ENCODE assay signal across 8 cellular contexts in genomic region chr12:12645485-12645884, GRCh38. TPM values are rescaled to one million over a fixed set of nuclear protein-coding genes. Genes with fewer than 3 reads are reported as not detected.
DNase-seq lines count a peak whose midpoint lies in the region; ATAC-seq, FAIRE-seq and TF ChIP-seq lines count a peak whose summit lies in the region.

No MANE protein-coding gene starts in this region.

- H3K27me3 ChIP-seq in bronchial epithelial cell (ENCODE audit: control insufficient read depth, insufficient read depth, low read length), result no peaks in the 10 kb centered on the region

- no peak overlapping the region for H3K4me3 Mint-ChIP-seq in naive thymus-derived CD8-positive, alpha-beta T cell

- H3K27me3 Mint-ChIP-seq in naive thymus-derived CD8-positive, alpha-beta T cell, result no peaks in the 10 kb centered on the region

- FAIRE-seq in bronchial epithelial cell (lab: Jason Lieb, UNC), result no peak

- H3K27ac Mint-ChIP-seq in naive thymus-derived CD8-positive, alpha-beta T cell, result peak overlapping the region in 6 of 10 donors; percentile 4 to 62 (median 42)

- in situ Hi-C loops in SK-MEL-5 (cut with HindIII; ENCODE audit: low pct_unique_long_range_greater_than_20kb, low sequenced_read_pairs), result no loop called here

- POLR2A ChIA-PET in naive thymus-derived CD8-positive, alpha-beta T cell (lab: Charles Lee), result interaction anchor here (0.6 to 2.7 kb wide), 12 partner anchors 9 to 269 kb away, joined by 3 to 11 read pairs (median 4); partner anchors contain the start of genes CDKN1B and DUSP16

- H3K9me3 Mint-ChIP-seq in naive thymus-derived CD8-positive, alpha-beta T cell, result peaks cover 11 to 40% (median 22%) of the 10 kb centered on the region in 9 donors

- DNase-seq in NCI-H2081 (lab: John Stamatoyannopoulos, UW) (peak; percentile 10 to 20), NCI-H2081 treated with DMSO at 0.1 percent for 48 hours (lab: John Stamatoyannopoulos, UW) (no peak), HFF-Myc (ENCODE audit: extremely low read depth, low read depth) (peak; percentile 2), SK-MEL-5 (ENCODE audit: low read depth, low spot score) (peak; percentile 51), bronchial epithelial cell (ENCODE audit: low read depth) (peak; percentile 22), MV-4-11 (lab: John Stamatoyannopoulos, UW) (no peak), NK-92 (lab: John Stamatoyannopoulos, UW; ENCODE audit: unreplicated experiment) (no peak)
- DNase-seq in naive thymus-derived CD8-positive, alpha-beta T cell, result peak in 8 of 10 donors; percentile 23 to 74 (median 58)

- peak; percentile 88 to 97 for ATAC-seq in naive thymus-derived CD8-positive, alpha-beta T cell

- TF ChIP-seq CTCF in HFF-Myc (IDR thresholded peaks at IDR 0.05; ENCODE audit: low read depth, low read length, missing control alignments), result peak; percentile 45
- TF ChIP-seq CTCF in bronchial epithelial cell (IDR thresholded peaks at IDR 0.05; ENCODE audit: insufficient read depth, low read length, severe bottlenecking), result peak; percentile 35

- peaks cover 33 to 40% (median 34%) of the 10 kb centered on the region in 3 donors for H3K36me3 Mint-ChIP-seq in naive thymus-derived CD8-positive, alpha-beta T cell

- H3K36me3 ChIP-seq in bronchial epithelial cell (ENCODE audit: control insufficient read depth, insufficient read depth, low read length), result peaks cover 2% of the 10 kb centered on the region

- peaks cover 2 to 8% (median 6%) of the 10 kb centered on the region in 4 donors for H3K4me1 Mint-ChIP-seq in naive thymus-derived CD8-positive, alpha-beta T cell

- no peak overlapping the region for H3K4me3 ChIP-seq in HFF-Myc (replicated peaks; ENCODE audit: low read depth, low read length)
- H3K4me3 ChIP-seq in bronchial epithelial cell (ENCODE audit: low read depth, low read length), result no peak overlapping the region

RNA-seq across cellular contexts. Expression of gene CREBL2, which starts 33.8 kb away (rescaled TPM):
- total RNA-seq in SK-MEL-5 (2014; rRNA removed; shearing (Covaris generic)), result 71.3 and 72.5 TPM in 2 replicates
- 35.7 and 46.6 TPM in 2 replicates for polyA plus RNA-seq in SK-MEL-5 (2015; cell fraction: cytosol; rRNA removed)
- polyA plus RNA-seq in SK-MEL-5 (2015; cell fraction: nucleus; rRNA removed), result 10.1 and 10.8 TPM in 2 replicates
- 17.9 and 23.9 TPM in 2 replicates for total RNA-seq in bronchial epithelial cell
- 10 to 100 TPM; 35.1 to 35.5 TPM for total RNA-seq in naive thymus-derived CD8-positive, alpha-beta T cell
- polyA plus RNA-seq in naive thymus-derived CD8-positive, alpha-beta T cell, result 10 to 100 TPM; 36.5 to 46.8 (median 44.7) TPM

RNA-seq across cellular contexts. Expression of gene GPR19, which starts 50.5 kb away (rescaled TPM):
- 20.5 and 22.5 TPM in 2 replicates for total RNA-seq in SK-MEL-5 (2014; rRNA removed; shearing (Covaris generic))
- polyA plus RNA-seq in SK-MEL-5 (2015; cell fraction: cytosol; rRNA removed), result 11.9 and 15.7 TPM in 2 replicates
- polyA plus RNA-seq in SK-MEL-5 (2015; cell fraction: nucleus; rRNA removed), result 7.7 and 11.1 TPM in 2 replicates
- 0.13 TPM in 1 of 2 replicates, not detected in the other for total RNA-seq in bronchial epithelial cell
- total RNA-seq in naive thymus-derived CD8-positive, alpha-beta T cell, result 1 to 10 TPM; 1.3 to 1.9 TPM
- polyA plus RNA-seq in naive thymus-derived CD8-positive, alpha-beta T cell, result under 1 TPM in 2 of 3 donors, not detected in 1; 0.47 to 0.51 TPM

Comparison
In these comparisons a context has a peak if more than half of its experiments do, and no peak if none do; other contexts are left out.
1. DNase-seq: peak in NCI-H2081 (2 of 2), HFF-Myc (single experiment), SK-MEL-5 (single experiment), bronchial epithelial cell (single experiment) and naive thymus-derived CD8-positive, alpha-beta T cell (8 of 10); none in NCI-H2081 treated with DMSO at 0.1 percent for 48 hours (single experiment), MV-4-11 (single experiment) and NK-92 (single experiment).